In the genomic region with DNA sequence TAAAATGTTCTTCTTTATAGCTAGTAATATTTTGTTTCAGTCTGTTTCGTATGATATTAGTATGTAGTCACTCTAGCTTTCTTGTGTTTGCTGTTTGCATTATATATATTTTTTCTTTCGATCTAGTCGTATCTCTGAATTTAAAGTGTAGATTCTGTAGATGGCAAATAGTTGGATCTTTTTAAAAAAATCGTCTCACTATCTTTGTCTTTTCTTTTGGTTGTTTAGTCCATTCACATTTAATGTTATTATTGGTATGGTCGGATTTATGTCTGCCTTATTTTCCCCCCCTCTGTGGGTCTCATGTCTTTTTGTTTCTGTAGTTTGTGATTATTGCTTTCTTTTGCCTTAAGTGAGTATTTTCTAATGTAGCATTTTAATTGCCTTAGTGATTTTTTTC, we compare ENCODE assay signal across 6 cellular contexts.
"Had no signal": no experiment of that assay in that cellular context is flagged by ENCODE, and none has a peak within 500 bp of the region (broad histone marks: within the 10 kb centered on the region; RNA-seq: fewer than 3 reads in every experiment).

No MANE protein-coding gene starts in this region.

- H3K4me1 Mint-ChIP-seq: H9 had no signal

- H3K4me3 Mint-ChIP-seq: GM23338, H9 had no signal

- ATAC-seq: GM23338 had no signal

- DNase-seq: H9, HCEC 1CT had no signal

- H3K4me3 ChIP-seq: GM23338 had no signal

- FAIRE-seq: H1, H54, HTR-8/SVneo had no signal

- H3K27ac Mint-ChIP-seq: GM23338, H9 had no signal
